1 cellular context compared by ENCODE assay signal in genomic region chr2:103784271-103784670, GRCh38.
TF ChIP-seq lines count a peak whose summit lies in the region.

No MANE protein-coding gene starts in this region.

TF ChIP-seq in GM23338, 12 proteins besides CTCF, POLR2A, EP300 and RAD21 (continued from another document):
- TF ChIP-seq, protein P1, sequence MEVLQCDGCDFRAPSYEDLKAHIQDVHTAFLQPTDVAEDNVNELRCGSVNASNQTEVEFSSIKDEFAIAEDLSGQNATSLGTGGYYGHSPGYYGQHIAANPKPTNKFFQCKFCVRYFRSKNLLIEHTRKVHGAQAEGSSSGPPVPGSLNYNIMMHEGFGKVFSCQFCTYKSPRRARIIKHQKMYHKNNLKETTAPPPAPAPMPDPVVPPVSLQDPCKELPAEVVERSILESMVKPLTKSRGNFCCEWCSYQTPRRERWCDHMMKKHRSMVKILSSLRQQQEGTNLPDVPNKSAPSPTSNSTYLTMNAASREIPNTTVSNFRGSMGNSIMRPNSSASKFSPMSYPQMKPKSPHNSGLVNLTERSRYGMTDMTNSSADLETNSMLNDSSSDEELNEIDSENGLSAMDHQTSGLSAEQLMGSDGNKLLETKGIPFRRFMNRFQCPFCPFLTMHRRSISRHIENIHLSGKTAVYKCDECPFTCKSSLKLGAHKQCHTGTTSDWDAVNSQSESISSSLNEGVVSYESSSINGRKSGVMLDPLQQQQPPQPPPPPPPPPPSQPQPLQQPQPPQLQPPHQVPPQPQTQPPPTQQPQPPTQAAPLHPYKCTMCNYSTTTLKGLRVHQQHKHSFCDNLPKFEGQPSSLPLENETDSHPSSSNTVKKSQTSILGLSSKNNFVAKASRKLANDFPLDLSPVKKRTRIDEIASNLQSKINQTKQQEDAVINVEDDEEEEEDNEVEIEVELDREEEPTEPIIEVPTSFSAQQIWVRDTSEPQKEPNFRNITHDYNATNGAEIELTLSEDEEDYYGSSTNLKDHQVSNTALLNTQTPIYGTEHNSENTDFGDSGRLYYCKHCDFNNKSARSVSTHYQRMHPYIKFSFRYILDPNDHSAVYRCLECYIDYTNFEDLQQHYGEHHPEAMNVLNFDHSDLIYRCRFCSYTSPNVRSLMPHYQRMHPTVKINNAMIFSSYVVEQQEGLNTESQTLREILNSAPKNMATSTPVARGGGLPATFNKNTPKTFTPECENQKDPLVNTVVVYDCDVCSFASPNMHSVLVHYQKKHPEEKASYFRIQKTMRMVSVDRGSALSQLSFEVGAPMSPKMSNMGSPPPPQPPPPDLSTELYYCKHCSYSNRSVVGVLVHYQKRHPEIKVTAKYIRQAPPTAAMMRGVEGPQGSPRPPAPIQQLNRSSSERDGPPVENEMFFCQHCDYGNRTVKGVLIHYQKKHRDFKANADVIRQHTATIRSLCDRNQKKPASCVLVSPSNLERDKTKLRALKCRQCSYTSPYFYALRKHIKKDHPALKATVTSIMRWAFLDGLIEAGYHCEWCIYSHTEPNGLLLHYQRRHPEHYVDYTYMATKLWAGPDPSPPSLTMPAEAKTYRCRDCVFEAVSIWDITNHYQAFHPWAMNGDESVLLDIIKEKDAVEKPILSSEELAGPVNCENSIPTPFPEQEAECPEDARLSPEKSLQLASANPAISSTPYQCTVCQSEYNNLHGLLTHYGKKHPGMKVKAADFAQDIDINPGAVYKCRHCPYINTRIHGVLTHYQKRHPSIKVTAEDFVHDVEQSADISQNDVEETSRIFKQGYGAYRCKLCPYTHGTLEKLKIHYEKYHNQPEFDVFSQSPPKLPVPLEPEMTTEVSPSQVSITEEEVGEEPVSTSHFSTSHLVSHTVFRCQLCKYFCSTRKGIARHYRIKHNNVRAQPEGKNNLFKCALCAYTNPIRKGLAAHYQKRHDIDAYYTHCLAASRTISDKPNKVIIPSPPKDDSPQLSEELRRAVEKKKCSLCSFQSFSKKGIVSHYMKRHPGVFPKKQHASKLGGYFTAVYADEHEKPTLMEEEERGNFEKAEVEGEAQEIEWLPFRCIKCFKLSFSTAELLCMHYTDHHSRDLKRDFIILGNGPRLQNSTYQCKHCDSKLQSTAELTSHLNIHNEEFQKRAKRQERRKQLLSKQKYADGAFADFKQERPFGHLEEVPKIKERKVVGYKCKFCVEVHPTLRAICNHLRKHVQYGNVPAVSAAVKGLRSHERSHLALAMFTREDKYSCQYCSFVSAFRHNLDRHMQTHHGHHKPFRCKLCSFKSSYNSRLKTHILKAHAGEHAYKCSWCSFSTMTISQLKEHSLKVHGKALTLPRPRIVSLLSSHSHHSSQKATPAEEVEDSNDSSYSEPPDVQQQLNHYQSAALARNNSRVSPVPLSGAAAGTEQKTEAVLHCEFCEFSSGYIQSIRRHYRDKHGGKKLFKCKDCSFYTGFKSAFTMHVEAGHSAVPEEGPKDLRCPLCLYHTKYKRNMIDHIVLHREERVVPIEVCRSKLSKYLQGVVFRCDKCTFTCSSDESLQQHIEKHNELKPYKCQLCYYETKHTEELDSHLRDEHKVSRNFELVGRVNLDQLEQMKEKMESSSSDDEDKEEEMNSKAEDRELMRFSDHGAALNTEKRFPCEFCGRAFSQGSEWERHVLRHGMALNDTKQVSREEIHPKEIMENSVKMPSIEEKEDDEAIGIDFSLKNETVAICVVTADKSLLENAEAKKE (CRISPR knock-in tag; IDR thresholded peaks at IDR 0.05): no peak
- TF ChIP-seq POLR2AphosphoS5 (IDR thresholded peaks at IDR 0.05; ENCODE audit: low read depth) (no peak), EZH2phosphoT487 (IDR thresholded peaks at IDR 0.05; ENCODE audit: unreplicated experiment) (no peak), REST (IDR thresholded peaks at IDR 0.05; ENCODE audit: unreplicated experiment) (no peak), STAT1 (IDR thresholded peaks at IDR 0.05; ENCODE audit: unreplicated experiment) (no peak), CREB1 (CRISPR knock-in tag; IDR thresholded peaks at IDR 0.05; ENCODE audit: low read depth) (no peak), EZH2 (IDR thresholded peaks at IDR 0.05; ENCODE audit: low read depth, unreplicated experiment) (no peak), JUNB (IDR thresholded peaks at IDR 0.05; ENCODE audit: unreplicated experiment) (no peak), ETS1 (IDR thresholded peaks at IDR 0.05) (no peak)
